In the genomic region with DNA sequence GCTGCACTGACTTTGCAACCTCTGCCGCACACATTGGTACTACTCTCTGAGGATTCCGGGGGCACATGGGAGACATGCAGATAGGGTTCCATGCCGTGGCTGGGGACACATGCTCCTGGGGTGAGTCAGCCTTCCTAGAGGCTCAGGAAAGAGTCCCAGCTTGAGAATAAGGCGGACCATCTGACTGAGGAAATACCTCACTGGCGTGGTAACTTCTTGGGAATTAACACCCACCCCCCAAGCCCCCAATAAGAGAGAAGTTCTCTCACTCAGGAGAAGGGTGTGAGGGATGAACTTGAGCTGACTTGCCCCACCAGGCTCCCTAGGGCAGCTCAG, we compare ENCODE assay signal across 1 cellular context.
TF ChIP-seq lines count a peak whose summit lies in the region.

No MANE protein-coding gene starts in this region.

TF ChIP-seq in IMR-90, 13 proteins besides CTCF, POLR2A, EP300 and RAD21:
- TF ChIP-seq RCOR1 (IDR thresholded peaks at IDR 0.05; ENCODE audit: insufficient replicate concordance, low read length): no peak
- TF ChIP-seq SMC3 (IDR thresholded peaks at IDR 0.05; ENCODE audit: low read depth, low read length): no peak
- TF ChIP-seq CEBPB (IDR thresholded peaks at IDR 0.05; ENCODE audit: low read depth, low read length): no peak
- TF ChIP-seq MAZ (IDR thresholded peaks at IDR 0.05; ENCODE audit: borderline replicate concordance, low read depth, low read length): no peak
- TF ChIP-seq, protein P1, sequence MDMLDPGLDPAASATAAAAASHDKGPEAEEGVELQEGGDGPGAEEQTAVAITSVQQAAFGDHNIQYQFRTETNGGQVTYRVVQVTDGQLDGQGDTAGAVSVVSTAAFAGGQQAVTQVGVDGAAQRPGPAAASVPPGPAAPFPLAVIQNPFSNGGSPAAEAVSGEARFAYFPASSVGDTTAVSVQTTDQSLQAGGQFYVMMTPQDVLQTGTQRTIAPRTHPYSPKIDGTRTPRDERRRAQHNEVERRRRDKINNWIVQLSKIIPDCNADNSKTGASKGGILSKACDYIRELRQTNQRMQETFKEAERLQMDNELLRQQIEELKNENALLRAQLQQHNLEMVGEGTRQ (IDR thresholded peaks at IDR 0.05; ENCODE audit: low read depth, low read length): no peak
- TF ChIP-seq RFX5 (IDR thresholded peaks at IDR 0.05; ENCODE audit: low read depth, low read length): no peak
- no peak for TF ChIP-seq NFE2L2 (IDR thresholded peaks at IDR 0.05; ENCODE audit: low read depth, low read length)
- TF ChIP-seq MAFK (IDR thresholded peaks at IDR 0.05; ENCODE audit: low read depth, low read length): no peak
- no peak for TF ChIP-seq MXI1 (IDR thresholded peaks at IDR 0.05; ENCODE audit: borderline replicate concordance, low read depth, low read length)
- no peak for TF ChIP-seq ELK1 (IDR thresholded peaks at IDR 0.05; ENCODE audit: borderline replicate concordance, low read depth, low read length)
- TF ChIP-seq BHLHE40 (IDR thresholded peaks at IDR 0.05; ENCODE audit: low read depth, low read length): no peak
- no peak for TF ChIP-seq FOS (IDR thresholded peaks at IDR 0.05; ENCODE audit: low read depth, low read length)
- no peak for TF ChIP-seq CHD1 (IDR thresholded peaks at IDR 0.05; ENCODE audit: low read depth, low read length)
